In genomic region chr2:23687713-23688112, GRCh38 we compare ENCODE assay signal across 29 cellular contexts.
"Had no signal": no experiment of that assay in that cellular context is flagged by ENCODE, and none has a peak within 500 bp of the region (broad histone marks: within the 10 kb centered on the region; RNA-seq: fewer than 3 reads in every experiment).

No MANE protein-coding gene starts in this region.

- FAIRE-seq: colon had no signal

- H3K27me3 ChIP-seq: adrenal gland, body of pancreas, esophagus muscularis mucosa, foreskin keratinocyte, gastrocnemius medialis had no signal

- ATAC-seq: activated CD4-positive, alpha-beta T cell treated with anti-CD3 and anti-CD28 coated beads for 36 hours; activated CD8-positive, alpha-beta memory T cell treated with anti-CD3 and anti-CD28 coated beads, Interleukin-2, amount 10 ng/mL, durations not matched to agents 7 days and 5 days; activated CD8-positive, alpha-beta T cell treated with anti-CD3 and anti-CD28 coated beads, Interleukin-2, amount 10 ng/mL, durations not matched to agents 7 days and 5 days; activated naive CD8-positive, alpha-beta T cell treated with anti-CD3 and anti-CD28 coated beads, Interleukin-2, amount 50 U/mL, for 24 hours; body of pancreas; effector memory CD8-positive, alpha-beta T cell; foreskin keratinocyte; gastrocnemius medialis; T-cell had no signal

- H3K4me3 ChIP-seq: adrenal gland, body of pancreas, esophagus muscularis mucosa, gastrocnemius medialis had no signal

- DNase-seq: activated CD4-positive, alpha-beta memory T cell treated with anti-CD3 and anti-CD28 coated beads for 36 hours; activated CD4-positive, alpha-beta T cell treated with anti-CD3 and anti-CD28 coated beads for 36 hours; activated CD4-positive, alpha-beta T cell treated with anti-CD3 and anti-CD28 coated beads, Interleukin-2, amount 10 ng/mL, durations not matched to agents 24 days and 14 days; activated CD4-positive, CD25-positive, alpha-beta regulatory T cell; activated CD4-positive, CD25-positive, alpha-beta regulatory T cell treated with anti-CD3 and anti-CD28 coated beads, Interleukin-2, amount 50 U/mL, for 72 hours; activated CD8-positive, alpha-beta memory T cell treated with anti-CD3 and anti-CD28 coated beads, Interleukin-2, amount 10 ng/mL, durations not matched to agents 7 days and 5 days; activated CD8-positive, alpha-beta memory T cell treated with anti-CD3 and anti-CD28 coated beads, Interleukin-2, amount 50 U/mL, for 4 hours; activated CD8-positive, alpha-beta T cell treated with anti-CD3 and anti-CD28 coated beads, Interleukin-2, amount 10 ng/mL, durations not matched to agents 7 days and 5 days; activated effector memory CD4-positive, alpha-beta T cell treated with anti-CD3 and anti-CD28 coated beads, Interleukin-2, amount 50 U/mL, for 16 hours; activated naive CD4-positive, alpha-beta T cell treated with anti-CD3 and anti-CD28 coated beads for 36 hours; activated naive CD8-positive, alpha-beta T cell treated with anti-CD3 and anti-CD28 coated beads for 36 hours; activated naive CD8-positive, alpha-beta T cell treated with anti-CD3 and anti-CD28 coated beads, Interleukin-2, amount 50 U/mL, for 24 hours; activated T-cell treated with anti-CD3 and anti-CD28 coated beads, Interleukin-2, amount 50 U/mL, for 1 hour; activated T-cell treated with anti-CD3 and anti-CD28 coated beads, Interleukin-2, amount 50 U/mL, for 48 hours; adrenal gland; amygdala; body of pancreas; caudate nucleus; cortex of kidney; dermis blood vessel endothelial cell; effector CD4-positive, alpha-beta T cell; effector memory CD8-positive, alpha-beta T cell; erythroblast; foreskin keratinocyte; gastrocnemius medialis; T-cell; T1000 had no signal

- H3K9me3 ChIP-seq: adrenal gland, body of pancreas, esophagus muscularis mucosa, gastrocnemius medialis had no signal

- H3K4me1 ChIP-seq: adrenal gland, body of pancreas, foreskin keratinocyte had no signal

- H3K27ac ChIP-seq: adrenal gland, body of pancreas, esophagus muscularis mucosa, foreskin keratinocyte, gastrocnemius medialis had no signal
